Comparison of ENCODE assay signal across 8 cellular contexts in the genomic region with DNA sequence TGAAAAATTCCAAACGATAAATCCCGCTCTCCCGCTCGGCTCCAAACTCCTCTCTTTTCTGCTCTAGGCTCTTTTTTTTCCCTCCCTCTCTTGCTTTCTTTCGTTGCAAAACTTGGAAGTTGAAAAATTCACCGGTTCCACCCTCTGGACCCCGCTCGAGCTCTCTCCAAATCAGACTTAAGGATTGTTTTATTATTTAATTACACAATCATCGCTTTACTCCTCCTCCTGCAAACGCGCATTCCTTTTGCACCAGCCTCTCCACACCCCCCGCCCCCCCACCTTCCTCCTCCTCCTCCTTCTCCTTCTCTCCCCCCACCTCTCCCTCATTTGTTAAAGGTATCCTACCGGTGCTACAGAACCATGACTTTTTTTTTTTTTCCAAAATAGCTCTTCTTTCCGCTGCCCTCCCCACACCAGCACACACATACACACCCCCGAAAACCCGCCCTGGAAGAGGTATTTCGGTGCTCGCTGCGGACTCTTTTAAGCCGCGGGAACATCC. TPM values are rescaled to one million over a fixed set of nuclear protein-coding genes. Genes with fewer than 3 reads are reported as not detected.
DNase-seq lines count a peak whose midpoint lies in the region; ATAC-seq, FAIRE-seq and TF ChIP-seq lines count a peak whose summit lies in the region.

No MANE protein-coding gene starts in this region.

- no peaks in the 10 kb centered on the region for H3K9me2 ChIP-seq in PC-3 (replicated peaks; ENCODE audit: low read length)

- DNase-seq in DMS114 treated with DMSO at 0.1 percent for 48 hours (lab: John Stamatoyannopoulos, UW; ENCODE audit: unreplicated experiment) (peak; percentile 26), PC-3 (peak; percentile 82), keratinocyte (ENCODE audit: low read depth, low spot score) (peak; percentile 75), AML-193 (lab: John Stamatoyannopoulos, UW) (no peak)
- DNase-seq in central memory CD8-positive, alpha-beta T cell (ENCODE audit: low spot score in 2 of 2): no peak

- peak; percentile 3 for ATAC-seq in HG02852 (IDR thresholded peaks at IDR 0.05; ENCODE audit: unreplicated experiment)
- peak; percentile 39 for ATAC-seq in PC-3
- ATAC-seq in central memory CD8-positive, alpha-beta T cell (replicated peaks; ENCODE audit: extremely low read depth, poor library complexity, severe bottlenecking): no peak
- no peak for ATAC-seq in HG02870 (IDR thresholded peaks at IDR 0.05; ENCODE audit: unreplicated experiment)

- H3K9ac ChIP-seq in PC-3 (ENCODE audit: low read length) (peak overlapping the region; percentile 90), keratinocyte (ENCODE audit: control insufficient read depth, extremely low read depth, insufficient read depth, low read length) (peak overlapping the region; percentile 98)

- H3K9me3 Mint-ChIP-seq in central memory CD8-positive, alpha-beta T cell: no peaks in the 10 kb centered on the region

- H4K20me1 ChIP-seq in PC-3 (ENCODE audit: low read length) (peaks cover 14% of the 10 kb centered on the region; the same call in 1 of the 2 replicates), keratinocyte (ENCODE audit: control insufficient read depth, extremely low read depth, insufficient read depth, low read length) (no peaks in the 10 kb centered on the region)

- peaks cover 7% of the 10 kb centered on the region for H3K36me3 Mint-ChIP-seq in central memory CD8-positive, alpha-beta T cell (ENCODE audit: insufficient read depth)

- H3K4me1 Mint-ChIP-seq in central memory CD8-positive, alpha-beta T cell: peaks cover 25% of the 10 kb centered on the region

- peaks cover 4% of the 10 kb centered on the region for H3F3A ChIP-seq in PC-3 (ENCODE audit: low read length, unreplicated experiment)

- peak overlapping the region; percentile 77 for H2AFZ ChIP-seq in PC-3 (ENCODE audit: low read length)
- H2AFZ ChIP-seq in keratinocyte (ENCODE audit: control insufficient read depth, low read length): peak overlapping the region; percentile 43

- H3K9me3 ChIP-seq in PC-3 (ENCODE audit: low read length): no peaks in the 10 kb centered on the region
- no peaks in the 10 kb centered on the region for H3K9me3 ChIP-seq in keratinocyte (ENCODE audit: control insufficient read depth, low read depth, low read length)

- POLR2A ChIA-PET in PC-3 (lab: Charles Lee; ENCODE audit: unreplicated experiment): interaction anchor here (0.5 to 0.9 kb wide), 6 partner anchors 86 to 1496 kb away, joined by 3 to 11 read pairs (median 5); no protein-coding TSS in a partner anchor

- peaks cover 59% of the 10 kb centered on the region for H3K27me3 Mint-ChIP-seq in central memory CD8-positive, alpha-beta T cell

- no peaks in the 10 kb centered on the region for H3K36me3 ChIP-seq in PC-3 (ENCODE audit: low read depth, low read length)
- no peaks in the 10 kb centered on the region for H3K36me3 ChIP-seq in keratinocyte (ENCODE audit: control insufficient read depth in 2 of 2, extremely low read depth in 1 of 2, insufficient read depth in 2 of 2, low read length in 2 of 2)

- peak overlapping the region; percentile 93 for H3K27ac ChIP-seq in PC-3 (ENCODE audit: low read length)
- peak overlapping the region; percentile 95 for H3K27ac ChIP-seq in keratinocyte (ENCODE audit: control insufficient read depth, insufficient read depth, low read length)
- peak overlapping the region; percentile 76 to 99 (median 93) for H3K27ac ChIP-seq in skin epidermis

- H3K4me1 ChIP-seq in PC-3 (ENCODE audit: insufficient read depth, low read length) (peaks cover 35% of the 10 kb centered on the region), keratinocyte (ENCODE audit: control insufficient read depth, extremely low read depth, insufficient read depth, low read length) (peaks cover 35% of the 10 kb centered on the region)

- H3K4me3 ChIP-seq in PC-3 (ENCODE audit: low read length) (peak overlapping the region; percentile 75), keratinocyte (ENCODE audit: control insufficient read depth in 2 of 3, extremely low read depth in 1 of 3, insufficient read depth in 2 of 3, low read depth in 1 of 3, low read length in 3 of 3) (peak overlapping the region; percentile 61 to 81 (median 78)), skin epidermis (peak overlapping the region; percentile 50 to 67 (median 57))

- TF ChIP-seq CTCF in PC-3 (conservative IDR thresholded peaks at IDR 0.05; ENCODE audit: low read depth, low read length) (no peak), keratinocyte (optimal IDR thresholded peaks at IDR 0.05 in 1 of 3, IDR thresholded peaks at IDR 0.05 in 1 of 3, conservative IDR thresholded peaks at IDR 0.05 in 1 of 3; ENCODE audit: extremely low read depth in 1 of 3, insufficient read depth in 2 of 3, low read length in 3 of 3) (no peak)

- H3K79me2 ChIP-seq in PC-3 (ENCODE audit: low read length) (peaks cover 64% of the 10 kb centered on the region), keratinocyte (ENCODE audit: control insufficient read depth, insufficient read depth, low read length) (peaks cover 42% of the 10 kb centered on the region)

- peak; percentile 60 for FAIRE-seq in keratinocyte (lab: Jason Lieb, UNC)

- intact Hi-C loops in PC-3 (cut with micrococcal nuclease): loop anchor here (2.0 to 10.0 kb wide), 4 partner anchors 64 to 280 kb away; no protein-coding TSS in a partner anchor

- peak overlapping the region; percentile 89 for H3K4me2 ChIP-seq in PC-3 (ENCODE audit: low read length)
- peak overlapping the region; percentile 77 for H3K4me2 ChIP-seq in keratinocyte (ENCODE audit: control insufficient read depth, extremely low read depth, insufficient read depth, low read depth, low read length)

- H3K4me3 Mint-ChIP-seq in central memory CD8-positive, alpha-beta T cell: peak overlapping the region; percentile 82

- H3K27ac Mint-ChIP-seq in central memory CD8-positive, alpha-beta T cell (ENCODE audit: low read depth): no peak overlapping the region

- CTCF ChIA-PET in PC-3 (lab: Charles Lee): no interaction called here

- BruUV-seq in PC-3 (replicated peaks; lab: Mats Ljungman, UMichigan): no TSS peak

- no peaks in the 10 kb centered on the region for H3K9me1 ChIP-seq in keratinocyte (ENCODE audit: control insufficient read depth, extremely low read depth, insufficient read depth, low read length)

- dilution Hi-C loops in keratinocyte (cut with MboI; ENCODE audit: extremely low pct_ligation_motif_present, low sequenced_read_pairs): no loop called here

- H3K27me3 ChIP-seq in PC-3 (ENCODE audit: low read length) (no peaks in the 10 kb centered on the region), keratinocyte (ENCODE audit: control insufficient read depth, extremely low read depth, insufficient read depth, low read length) (no peaks in the 10 kb centered on the region)

RNA-seq across cellular contexts. Expression of gene NFIB, which starts 0.5 kb away (rescaled TPM):
- 18.6 and 25.3 TPM in 2 replicates for total RNA-seq in PC-3 (2014; rRNA removed)
- 3.6 to 23.1 TPM (median 8.9 TPM) in 3 replicates for polyA plus RNA-seq in keratinocyte
- 12.3 TPM for polyA plus RNA-seq in keratinocyte (2011; ENCODE audit: low read depth)
- polyA plus RNA-seq in keratinocyte (2011; cell fraction: cytosol; rRNA removed): 7.3 and 10.7 TPM in 2 replicates
- 25.9 and 27.8 TPM in 2 replicates for polyA plus RNA-seq in keratinocyte (2011; cell fraction: nucleus; rRNA removed)
- polyA plus RNA-seq in keratinocyte (2012; ENCODE audit: low replicate concordance): 9.5 and 16.1 TPM in 2 replicates
- 18.4 to 56.7 TPM (median 39.1 TPM) in 3 replicates for polyA minus RNA-seq in keratinocyte
- polyA minus RNA-seq in keratinocyte (2011; cell fraction: cytosol; rRNA and poly(A)+ RNA removed): 9.4 TPM
- polyA minus RNA-seq in keratinocyte (2011; cell fraction: nucleus; rRNA and poly(A)+ RNA removed): 19.2 and 58.1 TPM in 2 replicates

Comparison
In these comparisons a context has a peak if more than half of its experiments do, and no peak if none do; other contexts are left out.
1. DNase-seq: peak in DMS114 treated with DMSO at 0.1 percent for 48 hours (single experiment), PC-3 (single experiment) and keratinocyte (single experiment); none in central memory CD8-positive, alpha-beta T cell (0 of 2) and AML-193 (0 of 2).
2. ATAC-seq: peak in HG02852 (single experiment) and PC-3 (single experiment); none in central memory CD8-positive, alpha-beta T cell (single experiment) and HG02870 (single experiment).
3. Peak in every context shown above with its lines, with median percentiles within 50 percentile points of each other: H3K27ac ChIP-seq and H3K4me3 ChIP-seq.